Comparison of ENCODE assay signal across 20 cellular contexts in the genomic region with DNA sequence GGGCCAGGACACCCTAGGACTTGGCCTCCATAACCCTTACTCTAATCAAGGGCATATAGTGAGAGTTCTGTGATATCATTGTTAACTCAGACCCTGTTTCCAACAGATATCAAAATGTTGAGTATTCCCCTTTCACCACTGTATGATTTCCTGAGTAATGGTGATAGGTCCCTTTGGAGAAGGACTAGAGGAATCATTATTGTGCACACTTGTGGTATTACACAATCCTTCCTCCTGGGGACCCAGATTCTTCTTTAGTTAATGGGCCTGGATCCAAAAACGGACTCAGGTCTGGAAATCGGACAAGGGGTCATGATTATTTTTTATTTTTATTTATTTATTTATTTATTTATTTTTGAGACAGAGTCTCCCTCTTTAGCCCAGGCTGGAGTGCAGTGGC. TPM values are rescaled to one million over a fixed set of nuclear protein-coding genes. Genes with fewer than 3 reads are reported as not detected.
DNase-seq lines count a peak whose midpoint lies in the region; ATAC-seq, FAIRE-seq and TF ChIP-seq lines count a peak whose summit lies in the region.
"Had no signal": no experiment of that assay in that cellular context is flagged by ENCODE, and none has a peak within 500 bp of the region (broad histone marks: within the 10 kb centered on the region; RNA-seq: fewer than 3 reads in every experiment).

No MANE protein-coding gene starts in this region.

- H3K27ac Mint-ChIP-seq in endothelial cell (ENCODE audit: unreplicated experiment): no peak overlapping the region
- H3K27ac Mint-ChIP-seq: B cell; CD4-positive, alpha-beta T cell; CD8-positive, alpha-beta T cell had no signal

- FAIRE-seq in HepG2 (lab: Jason Lieb, UNC): no peak
- FAIRE-seq: A549, D721Med, G401.6, GM12891, GM19239 had no signal

- 91% methylated on average over 2 of the region's 2 CpGs for WGBS in HepG2 (ENCODE audit: low lambda C conversion rate)
- WGBS in right lobe of liver (ENCODE audit: insufficient coverage, low coverage, low lambda C conversion rate, missing lambda C conversion rate): 81% methylated on average over 2 of the region's 2 CpGs

- no peaks in the 10 kb centered on the region for H3K79me2 ChIP-seq in HepG2 (ENCODE audit: insufficient read depth, low read length)

- no peak overlapping the region for H2AFZ ChIP-seq in HepG2 (ENCODE audit: low read length)

- H3K4me3 ChIP-seq in HepG2 (replicated peaks in 1 of 3; ENCODE audit: insufficient read depth in 1 of 3, low read depth in 2 of 3, low read length in 3 of 3) (no peak overlapping the region), right lobe of liver (no peak overlapping the region)
- H3K4me3 ChIP-seq: A549; BLaER1 treated with 17β-estradiol and CSF1 and Interleukin-3, amounts not matched to agents 10 nM and 100 nM had no signal

- BruUV-seq in HepG2 (replicated peaks; lab: Mats Ljungman, UMichigan): no TSS peak

- H3K27ac ChIP-seq in HepG2 (ENCODE audit: extremely low read length, insufficient read depth, low read length) (no peak overlapping the region), right lobe of liver (no peak overlapping the region)
- H3K27ac ChIP-seq: 22Rv1; A549; BLaER1 treated with 17β-estradiol and CSF1 and Interleukin-3, amounts not matched to agents 10 nM and 100 nM; C4-2B had no signal

- H3K9me3 Mint-ChIP-seq in endothelial cell (ENCODE audit: unreplicated experiment): no peaks in the 10 kb centered on the region

- H3K9me3 ChIP-seq in HepG2 (ENCODE audit: low read length) (peaks cover 7% of the 10 kb centered on the region; the same call in 1 of the 2 replicates), right lobe of liver (no peaks in the 10 kb centered on the region)
- H3K9me3 ChIP-seq: A549, Caco-2 had no signal

- TF ChIP-seq POLR2A in HepG2 (IDR thresholded peaks at IDR 0.05; ENCODE audit: insufficient read depth in 1 of 2, low read depth in 2 of 2, low read length in 2 of 2) (no peak), right lobe of liver (IDR thresholded peaks at IDR 0.05) (no peak)

- CTCF ChIA-PET in HepG2 (lab: Yijun Ruan, JAX; ENCODE audit: low intra/inter-chr PET ratio, low total read pairs): no interaction called here

- H3K27me3 Mint-ChIP-seq in endothelial cell (ENCODE audit: unreplicated experiment): peaks cover 5% of the 10 kb centered on the region
- H3K27me3 Mint-ChIP-seq: B cell; CD4-positive, alpha-beta T cell had no signal

- H3K27me3 ChIP-seq in HepG2 (ENCODE audit: control insufficient read depth in 1 of 2, insufficient read depth in 2 of 2, low read length in 2 of 2) (no peaks in the 10 kb centered on the region), right lobe of liver (no peaks in the 10 kb centered on the region)
- H3K27me3 ChIP-seq: BLaER1 treated with 17β-estradiol and CSF1 and Interleukin-3, amounts not matched to agents 10 nM and 100 nM had no signal

- H3K4me2 ChIP-seq in HepG2 (ENCODE audit: low read depth, low read length): no peak overlapping the region
- H3K4me2 ChIP-seq: A549; BLaER1 treated with 17β-estradiol and CSF1 and Interleukin-3, amounts not matched to agents 10 nM and 100 nM had no signal

- TF ChIP-seq EP300 in HepG2 (IDR thresholded peaks at IDR 0.05; ENCODE audit: low read depth in 2 of 2, low read length in 2 of 2) (no peak), HepG2 (CRISPR knock-in tag; IDR thresholded peaks at IDR 0.05; ENCODE audit: borderline replicate concordance) (no peak)

- H3K4me1 Mint-ChIP-seq in endothelial cell (ENCODE audit: unreplicated experiment): no peaks in the 10 kb centered on the region
- H3K4me1 Mint-ChIP-seq: B cell had no signal

- POLR2A ChIA-PET in HepG2 (lab: Yijun Ruan, JAX): interaction anchor here (0.9 to 3.6 kb wide), 4 partner anchors 9 to 52 kb away, joined by 5 to 76 read pairs (median 28); a partner anchor contains a TSS

- intact Hi-C loops in HepG2 (cut with micrococcal nuclease; ENCODE audit: unreplicated experiment) (no loop called here), right lobe of liver (cut with DNase I) (no loop called here), posterior cingulate gyrus (cut with DNase I) (no loop called here)

- H4K20me1 ChIP-seq in HepG2 (ENCODE audit: insufficient read depth, low read length): no peaks in the 10 kb centered on the region

- H3K36me3 Mint-ChIP-seq in endothelial cell (ENCODE audit: low read depth, unreplicated experiment): peaks cover 35% of the 10 kb centered on the region

- TF ChIP-seq CTCF in HepG2 (CRISPR knock-in tag; IDR thresholded peaks at IDR 0.05) (no peak), right lobe of liver (IDR thresholded peaks at IDR 0.05) (no peak), endothelial cell (IDR thresholded peaks at IDR 0.05; ENCODE audit: unreplicated experiment) (no peak)

- in situ Hi-C loops in HepG2 (cut with HindIII; ENCODE audit: extremely low pct_ligation_motif_present, low pct_unique_long_range_greater_than_20kb): no loop called here

- no peak for ATAC-seq in HepG2
- no peak for ATAC-seq in right lobe of liver
- ATAC-seq: CD8-positive, alpha-beta T cell had no signal

- no peak for DNase-seq in HepG2 (ENCODE audit: low spot score)
- no peak for DNase-seq in right lobe of liver
- DNase-seq in endothelial cell (ENCODE audit: low spot score): no peak
- no peak for DNase-seq in posterior cingulate gyrus
- DNase-seq: AML-193; Caco-2; Calu3; CD4-positive, alpha-beta T cell; CD8-positive, alpha-beta T cell; DMS79 treated with DMSO at 0.1 percent for 48 hours; GF-D8 had no signal

- TF ChIP-seq RAD21 in HepG2 (CRISPR knock-in tag; IDR thresholded peaks at IDR 0.05): no peak

- H3K4me3 Mint-ChIP-seq in endothelial cell (ENCODE audit: unreplicated experiment): peak overlapping the region; percentile 28
- H3K4me3 Mint-ChIP-seq: B cell; CD4-positive, alpha-beta T cell; CD8-positive, alpha-beta T cell had no signal

- H3K36me3 ChIP-seq in HepG2 (replicated peaks in 1 of 2; ENCODE audit: control insufficient read depth in 1 of 2, insufficient read depth in 2 of 2, low read length in 2 of 2): no peaks in the 10 kb centered on the region; a peak in 2 of 5 replicates
- H3K36me3 ChIP-seq in right lobe of liver: peaks cover 0 to 22% (median 4%) of the 10 kb centered on the region in 4 donors

- H3K4me1 ChIP-seq in HepG2 (ENCODE audit: insufficient read depth, low read length) (peaks cover 25% of the 10 kb centered on the region), right lobe of liver (peaks cover 0 to 4% (median 0%) of the 10 kb centered on the region in 4 donors)
- H3K4me1 ChIP-seq: A549; BLaER1 treated with 17β-estradiol and CSF1 and Interleukin-3, amounts not matched to agents 10 nM and 100 nM; Caco-2 had no signal

- no peak overlapping the region for H3K9ac ChIP-seq in HepG2 (ENCODE audit: insufficient read depth, low read depth, low read length)
- H3K9ac ChIP-seq: BLaER1 treated with 17β-estradiol and CSF1 and Interleukin-3, amounts not matched to agents 10 nM and 100 nM had no signal

RNA-seq across cellular contexts. Expression of a gene that starts 23.5 kb away (rescaled TPM):
- total RNA-seq in HepG2 (2016; rRNA removed; fragmentation: Illumina TruSeq; extraction: Trizol): 67.6 and 74.7 TPM in 2 replicates
- total RNA-seq in HepG2 (2016; cell fraction: cytosol; rRNA removed; fragmentation: Illumina TruSeq; extraction: Trizol; ENCODE audit: low read depth): 77.3 and 86.7 TPM in 2 replicates
- 64.4 and 73.6 TPM in 2 replicates for total RNA-seq in HepG2 (2016; cell fraction: insoluble cytoplasmic fraction; rRNA removed; fragmentation: Illumina TruSeq; extraction: Trizol)
- 113 and 120 TPM in 2 replicates for total RNA-seq in HepG2 (2016; cell fraction: membrane; rRNA removed; fragmentation: Illumina TruSeq; extraction: Trizol)
- 83.1 and 91.6 TPM in 2 replicates for total RNA-seq in HepG2 (2016; cell fraction: nucleus; rRNA removed; fragmentation: Illumina TruSeq; extraction: Trizol)
- polyA plus RNA-seq in HepG2 (2011; rRNA removed): 47.3 and 53.1 TPM in 2 replicates
- polyA plus RNA-seq in HepG2 (2011; cell fraction: cytosol; rRNA removed): 39.9 and 48.4 TPM in 2 replicates
- 41.7 and 45.8 TPM in 2 replicates for polyA plus RNA-seq in HepG2 (2011; cell fraction: nucleus; rRNA removed)
- polyA plus RNA-seq in HepG2 (2012): 48.0 and 68.5 TPM in 2 replicates
- 94.3 and 117 TPM in 2 replicates for polyA plus RNA-seq in HepG2 (2016; cell fraction: cytosol; fragmentation: Illumina TruSeq; extraction: Trizol; ENCODE audit: low read depth)
- polyA plus RNA-seq in HepG2 (2016; cell fraction: insoluble cytoplasmic fraction; fragmentation: Illumina TruSeq; extraction: Trizol; ENCODE audit: low read depth): 77.0 and 83.1 TPM in 2 replicates
- 110 and 123 TPM in 2 replicates for polyA plus RNA-seq in HepG2 (2016; cell fraction: membrane; fragmentation: Illumina TruSeq; extraction: Trizol; ENCODE audit: low read depth)
- polyA plus RNA-seq in HepG2 (2016; cell fraction: nucleus; fragmentation: Illumina TruSeq; extraction: Trizol; ENCODE audit: insufficient read depth, low read depth): 92.2 and 94.5 TPM in 2 replicates
- polyA minus RNA-seq in HepG2 (2011; rRNA and poly(A)+ RNA removed; ENCODE audit: low replicate concordance): 14.8 and 55.1 TPM in 2 replicates
- polyA minus RNA-seq in HepG2 (2011; cell fraction: cytosol; rRNA and poly(A)+ RNA removed): 31.5 and 39.6 TPM in 2 replicates
- polyA minus RNA-seq in HepG2 (2011; cell fraction: nucleus; rRNA and poly(A)+ RNA removed): 182 and 199 TPM in 2 replicates
- 10 to 100 TPM; 11.2 to 20.5 (median 14.4) TPM for total RNA-seq in right lobe of liver
- total RNA-seq in endothelial cell (ENCODE audit: unreplicated experiment): 33.1 TPM

RNA-seq across cellular contexts. Expression of a gene that starts 23.7 kb away (rescaled TPM):
- 1.1 and 1.2 TPM in 2 replicates for total RNA-seq in HepG2 (2016; rRNA removed; fragmentation: Illumina TruSeq; extraction: Trizol)
- 0.81 and 2.0 TPM in 2 replicates for total RNA-seq in HepG2 (2016; cell fraction: cytosol; rRNA removed; fragmentation: Illumina TruSeq; extraction: Trizol; ENCODE audit: low read depth)
- total RNA-seq in HepG2 (2016; cell fraction: insoluble cytoplasmic fraction; rRNA removed; fragmentation: Illumina TruSeq; extraction: Trizol): 0.77 and 1.5 TPM in 2 replicates
- total RNA-seq in HepG2 (2016; cell fraction: membrane; rRNA removed; fragmentation: Illumina TruSeq; extraction: Trizol): 1.1 TPM in 2 replicates
- 3.4 and 4.2 TPM in 2 replicates for total RNA-seq in HepG2 (2016; cell fraction: nucleus; rRNA removed; fragmentation: Illumina TruSeq; extraction: Trizol)
- 2.6 and 3.0 TPM in 2 replicates for polyA plus RNA-seq in HepG2 (2011; rRNA removed)
- polyA plus RNA-seq in HepG2 (2011; cell fraction: cytosol; rRNA removed): 0.51 and 1.1 TPM in 2 replicates
- 6.3 and 6.4 TPM in 2 replicates for polyA plus RNA-seq in HepG2 (2011; cell fraction: nucleus; rRNA removed)
- polyA plus RNA-seq in HepG2 (2012): 1.5 and 2.9 TPM in 2 replicates
- polyA plus RNA-seq in HepG2 (2016; cell fraction: cytosol; fragmentation: Illumina TruSeq; extraction: Trizol; ENCODE audit: low read depth): 0.46 and 0.58 TPM in 2 replicates
- 0.67 and 1.3 TPM in 2 replicates for polyA plus RNA-seq in HepG2 (2016; cell fraction: insoluble cytoplasmic fraction; fragmentation: Illumina TruSeq; extraction: Trizol; ENCODE audit: low read depth)
- polyA plus RNA-seq in HepG2 (2016; cell fraction: membrane; fragmentation: Illumina TruSeq; extraction: Trizol; ENCODE audit: low read depth): 0.48 and 0.77 TPM in 2 replicates
- 7.3 and 8.2 TPM in 2 replicates for polyA plus RNA-seq in HepG2 (2016; cell fraction: nucleus; fragmentation: Illumina TruSeq; extraction: Trizol; ENCODE audit: insufficient read depth, low read depth)
- polyA minus RNA-seq in HepG2 (2011; rRNA and poly(A)+ RNA removed; ENCODE audit: low replicate concordance): 1.1 and 1.8 TPM in 2 replicates
- polyA minus RNA-seq in HepG2 (2011; cell fraction: cytosol; rRNA and poly(A)+ RNA removed): 0.35 TPM in 1 of 2 replicates, not detected in the other
- 9.3 and 9.6 TPM in 2 replicates for polyA minus RNA-seq in HepG2 (2011; cell fraction: nucleus; rRNA and poly(A)+ RNA removed)
- total RNA-seq in right lobe of liver: 1 to 10 TPM in 5 of 6 experiments, under 1 TPM in 1; 0.80 to 2.8 (median 1.6) TPM
- 3.7 TPM for total RNA-seq in endothelial cell (ENCODE audit: unreplicated experiment)

RNA-seq across cellular contexts. Expression of a gene that starts 50.9 kb away (rescaled TPM):
- total RNA-seq in HepG2 (2016; rRNA removed; fragmentation: Illumina TruSeq; extraction: Trizol): 9.7 and 14.8 TPM in 2 replicates
- total RNA-seq in HepG2 (2016; cell fraction: cytosol; rRNA removed; fragmentation: Illumina TruSeq; extraction: Trizol; ENCODE audit: low read depth): 2.8 and 3.6 TPM in 2 replicates
- total RNA-seq in HepG2 (2016; cell fraction: insoluble cytoplasmic fraction; rRNA removed; fragmentation: Illumina TruSeq; extraction: Trizol): 9.9 and 13.5 TPM in 2 replicates
- 3.9 and 4.5 TPM in 2 replicates for total RNA-seq in HepG2 (2016; cell fraction: membrane; rRNA removed; fragmentation: Illumina TruSeq; extraction: Trizol)
- total RNA-seq in HepG2 (2016; cell fraction: nucleus; rRNA removed; fragmentation: Illumina TruSeq; extraction: Trizol): 12.3 and 18.8 TPM in 2 replicates
- polyA plus RNA-seq in HepG2 (2011; rRNA removed): 9.5 and 12.4 TPM in 2 replicates
- polyA plus RNA-seq in HepG2 (2011; cell fraction: cytosol; rRNA removed): 6.1 and 7.1 TPM in 2 replicates
- 2.9 and 3.0 TPM in 2 replicates for polyA plus RNA-seq in HepG2 (2011; cell fraction: nucleus; rRNA removed)
- 13.3 and 20.2 TPM in 2 replicates for polyA plus RNA-seq in HepG2 (2012)
- polyA plus RNA-seq in HepG2 (2016; cell fraction: cytosol; fragmentation: Illumina TruSeq; extraction: Trizol; ENCODE audit: low read depth): 5.2 and 5.3 TPM in 2 replicates
- 10.5 and 13.7 TPM in 2 replicates for polyA plus RNA-seq in HepG2 (2016; cell fraction: insoluble cytoplasmic fraction; fragmentation: Illumina TruSeq; extraction: Trizol; ENCODE audit: low read depth)
- 3.5 and 4.7 TPM in 2 replicates for polyA plus RNA-seq in HepG2 (2016; cell fraction: membrane; fragmentation: Illumina TruSeq; extraction: Trizol; ENCODE audit: low read depth)
- 20.0 and 26.2 TPM in 2 replicates for polyA plus RNA-seq in HepG2 (2016; cell fraction: nucleus; fragmentation: Illumina TruSeq; extraction: Trizol; ENCODE audit: insufficient read depth, low read depth)
- 0.89 and 1.8 TPM in 2 replicates for polyA minus RNA-seq in HepG2 (2011; rRNA and poly(A)+ RNA removed; ENCODE audit: low replicate concordance)
- 5.3 and 5.9 TPM in 2 replicates for polyA minus RNA-seq in HepG2 (2011; cell fraction: cytosol; rRNA and poly(A)+ RNA removed)
- 6.0 and 9.4 TPM in 2 replicates for polyA minus RNA-seq in HepG2 (2011; cell fraction: nucleus; rRNA and poly(A)+ RNA removed)
- 10 to 100 TPM in 1 of 6 experiments, 1 to 10 TPM in 5; 2.5 to 12.7 (median 4.8) TPM for total RNA-seq in right lobe of liver
- total RNA-seq in endothelial cell (ENCODE audit: unreplicated experiment): 15.5 TPM

RNA-seq across cellular contexts. Expression of a gene that starts 52.8 kb away (rescaled TPM):
- total RNA-seq in HepG2 (2016; rRNA removed; fragmentation: Illumina TruSeq; extraction: Trizol): 23.1 and 26.8 TPM in 2 replicates
- total RNA-seq in HepG2 (2016; cell fraction: cytosol; rRNA removed; fragmentation: Illumina TruSeq; extraction: Trizol; ENCODE audit: low read depth): 5.4 and 7.7 TPM in 2 replicates
- total RNA-seq in HepG2 (2016; cell fraction: insoluble cytoplasmic fraction; rRNA removed; fragmentation: Illumina TruSeq; extraction: Trizol): 21.3 and 27.5 TPM in 2 replicates
- total RNA-seq in HepG2 (2016; cell fraction: membrane; rRNA removed; fragmentation: Illumina TruSeq; extraction: Trizol): 24.3 and 26.4 TPM in 2 replicates
- 11.8 and 13.5 TPM in 2 replicates for total RNA-seq in HepG2 (2016; cell fraction: nucleus; rRNA removed; fragmentation: Illumina TruSeq; extraction: Trizol)
- polyA plus RNA-seq in HepG2 (2011; rRNA removed): 8.6 and 11.7 TPM in 2 replicates
- 2.6 and 4.0 TPM in 2 replicates for polyA plus RNA-seq in HepG2 (2011; cell fraction: cytosol; rRNA removed)
- polyA plus RNA-seq in HepG2 (2011; cell fraction: nucleus; rRNA removed): 2.6 and 5.8 TPM in 2 replicates
- 9.9 and 13.0 TPM in 2 replicates for polyA plus RNA-seq in HepG2 (2012)
- 10.7 and 12.2 TPM in 2 replicates for polyA plus RNA-seq in HepG2 (2016; cell fraction: cytosol; fragmentation: Illumina TruSeq; extraction: Trizol; ENCODE audit: low read depth)
- polyA plus RNA-seq in HepG2 (2016; cell fraction: insoluble cytoplasmic fraction; fragmentation: Illumina TruSeq; extraction: Trizol; ENCODE audit: low read depth): 23.9 and 24.5 TPM in 2 replicates
- 19.9 and 21.8 TPM in 2 replicates for polyA plus RNA-seq in HepG2 (2016; cell fraction: membrane; fragmentation: Illumina TruSeq; extraction: Trizol; ENCODE audit: low read depth)
- polyA plus RNA-seq in HepG2 (2016; cell fraction: nucleus; fragmentation: Illumina TruSeq; extraction: Trizol; ENCODE audit: insufficient read depth, low read depth): 11.0 and 14.0 TPM in 2 replicates
- 3.7 and 6.9 TPM in 2 replicates for polyA minus RNA-seq in HepG2 (2011; rRNA and poly(A)+ RNA removed; ENCODE audit: low replicate concordance)
- polyA minus RNA-seq in HepG2 (2011; cell fraction: cytosol; rRNA and poly(A)+ RNA removed): 9.6 and 11.5 TPM in 2 replicates
- polyA minus RNA-seq in HepG2 (2011; cell fraction: nucleus; rRNA and poly(A)+ RNA removed): 16.8 and 20.2 TPM in 2 replicates
- 10 to 100 TPM in 4 of 6 experiments, 1 to 10 TPM in 2; 4.4 to 21.2 (median 15.1) TPM for total RNA-seq in right lobe of liver
- total RNA-seq in endothelial cell (ENCODE audit: unreplicated experiment): 20.4 TPM
